Comparison of ENCODE assay signal across 21 cellular contexts in genomic region chr6:75196051-75196743, GRCh38. TPM values are rescaled to one million over a fixed set of nuclear protein-coding genes. Genes with fewer than 3 reads are reported as not detected.
DNase-seq lines count a peak whose midpoint lies in the region; ATAC-seq, FAIRE-seq and TF ChIP-seq lines count a peak whose summit lies in the region.
"Had no signal": no experiment of that assay in that cellular context is flagged by ENCODE, and none has a peak within 500 bp of the region (broad histone marks: within the 10 kb centered on the region; RNA-seq: fewer than 3 reads in every experiment).

No MANE protein-coding gene starts in this region.

- H3K9me3 Mint-ChIP-seq in activated CD8-positive, alpha-beta T cell treated with anti-CD3 and anti-CD28 coated beads for 36 hours, result no peaks in the 10 kb centered on the region
- H3K9me3 Mint-ChIP-seq: activated CD4-positive, alpha-beta memory T cell treated with anti-CD3 and anti-CD28 coated beads, Interleukin-2, amount 10 ng/mL, durations not matched to agents 7 days and 5 days; activated naive CD4-positive, alpha-beta T cell treated with anti-CD3 and anti-CD28 coated beads for 36 hours; activated T-cell treated with anti-CD3 and anti-CD28 coated beads, Interleukin-2, amount 50 U/mL, for 24 hours; CD8-positive, alpha-beta memory T cell had no signal

- H4K91ac ChIP-seq in IMR-90 (ENCODE audit: insufficient read depth, low read depth, low read length), result 0 out of 2 replicates have a peak overlapping the region, but pooled peaks have one; percentile 14

- in situ Hi-C loops in IMR-90 (cut with MboI; ENCODE audit: low sequenced_read_pairs), result no loop called here

- no peak overlapping the region for H2BK20ac ChIP-seq in IMR-90 (ENCODE audit: low read depth, low read length)

- H3K9ac ChIP-seq in IMR-90 (ENCODE audit: low read depth, low read length), result no peak overlapping the region

- no CpG with 5 or more reads among the region's 3 CpGs for WGBS in IMR-90 (ENCODE audit: extremely low coverage in 2 of 2, insufficient read length in 1 of 2), 2 experiments

- H3K23ac ChIP-seq in IMR-90 (ENCODE audit: low read depth, low read length), result no peak overlapping the region

- peaks cover 2% of the 10 kb centered on the region; the same call in 1 of the 2 replicates for H3K9me3 ChIP-seq in IMR-90 (ENCODE audit: control insufficient read depth, insufficient read depth, low read length)
- H3K9me3 ChIP-seq: ascending aorta, left lung had no signal

- H3K9me1 ChIP-seq in IMR-90 (ENCODE audit: insufficient read depth, low read length), result peaks cover 3% of the 10 kb centered on the region; the same call in 1 of the 2 replicates

- H3K4me1 ChIP-seq in IMR-90 (ENCODE audit: control insufficient read depth, insufficient read depth, low read length), result peaks cover 4% of the 10 kb centered on the region; the same call in 1 of the 2 replicates
- H3K4me1 ChIP-seq: left lung had no signal

- FAIRE-seq in bronchial epithelial cell (lab: Jason Lieb, UNC), result no peak

- H3K4me2 ChIP-seq in IMR-90 (ENCODE audit: low read depth, low read length), result peak overlapping the region; percentile 25; the same call in 1 of the 2 replicates

- BruUV-seq in IMR-90 (replicated peaks; lab: Mats Ljungman, UMichigan), result no TSS peak

- H3K36me3 Mint-ChIP-seq in activated CD8-positive, alpha-beta T cell treated with anti-CD3 and anti-CD28 coated beads for 36 hours (ENCODE audit: low read depth), result no peaks in the 10 kb centered on the region
- H3K36me3 Mint-ChIP-seq: CD8-positive, alpha-beta memory T cell had no signal

- peak; percentile 54 for ATAC-seq in IMR-90 (ENCODE audit: low read depth)
- no peak for ATAC-seq in GM19455 (IDR thresholded peaks at IDR 0.05; ENCODE audit: unreplicated experiment)
- no peak for ATAC-seq in activated CD8-positive, alpha-beta T cell treated with anti-CD3 and anti-CD28 coated beads for 36 hours
- no peak for ATAC-seq in HG03095 (IDR thresholded peaks at IDR 0.05; ENCODE audit: unreplicated experiment)
- ATAC-seq: left lung, T-helper 17 cell had no signal

- POLR2A ChIA-PET in IMR-90 (lab: Charles Lee; ENCODE audit: unreplicated experiment), result no interaction called here
- POLR2A ChIA-PET in activated CD8-positive, alpha-beta T cell treated with anti-CD3 and anti-CD28 coated beads for 36 hours (lab: Charles Lee), result no interaction called here

- H3K27me3 Mint-ChIP-seq in activated CD8-positive, alpha-beta T cell treated with anti-CD3 and anti-CD28 coated beads for 36 hours, result peaks cover 11% of the 10 kb centered on the region

- H4K5ac ChIP-seq in IMR-90 (ENCODE audit: low read depth, low read length), result no peak overlapping the region

- no peak overlapping the region for H3K56ac ChIP-seq in IMR-90 (ENCODE audit: extremely low read depth, insufficient read depth, low read length)

- H3K18ac ChIP-seq in IMR-90 (ENCODE audit: low read depth, low read length), result no peak overlapping the region

- dilution Hi-C loops in IMR-90 (cut with HindIII; ENCODE audit: low sequenced_read_pairs, unreplicated experiment), result no loop called here

- H3K27ac ChIP-seq in IMR-90 (ENCODE audit: insufficient read depth, low read length), result peak overlapping the region; percentile 17
- H3K27ac ChIP-seq: ascending aorta, coronary artery, left lung, VCaP had no signal

- H3K79me1 ChIP-seq in IMR-90 (ENCODE audit: low read depth in 1 of 2, low read length in 2 of 2), result peaks cover 7 to 27% of the 10 kb centered on the region in 2 experiments

- peaks cover 35% of the 10 kb centered on the region for H4K20me1 ChIP-seq in IMR-90 (ENCODE audit: insufficient read depth, low read length)

- no peak for TF ChIP-seq RAD21 in IMR-90 (IDR thresholded peaks at IDR 0.05; ENCODE audit: low read length)

- DNase-seq in AG10803 (ENCODE audit: low read depth), result peak; percentile 82
- peak; percentile 80 for DNase-seq in IMR-90
- peak; percentile 94 for DNase-seq in bronchial epithelial cell (ENCODE audit: low read depth)
- DNase-seq in foreskin melanocyte, result peak; percentile 38
- no peak for DNase-seq in activated CD8-positive, alpha-beta T cell treated with anti-CD3 and anti-CD28 coated beads for 36 hours
- no peak for DNase-seq in SIG-M5 (lab: John Stamatoyannopoulos, UW)
- DNase-seq: activated CD4-positive, alpha-beta memory T cell treated with anti-CD3 and anti-CD28 coated beads, Interleukin-2, amount 10 ng/mL, durations not matched to agents 7 days and 5 days; activated naive CD4-positive, alpha-beta T cell treated with anti-CD3 and anti-CD28 coated beads for 36 hours; activated T-cell treated with anti-CD3 and anti-CD28 coated beads, Interleukin-2, amount 50 U/mL, for 24 hours; CD8-positive, alpha-beta memory T cell; Kasumi-1; left lung; NCI-H1105 treated with DMSO at 0.1 percent for 48 hours; NCI-H2107; NCI-H526 treated with DMSO at 0.1 percent for 48 hours; T-helper 17 cell had no signal

- no peak overlapping the region for H2AFZ ChIP-seq in IMR-90 (replicated peaks; ENCODE audit: low read length, poor library complexity)

- no peak overlapping the region for H3K27ac Mint-ChIP-seq in activated CD8-positive, alpha-beta T cell treated with anti-CD3 and anti-CD28 coated beads for 36 hours
- H3K27ac Mint-ChIP-seq: activated CD4-positive, alpha-beta memory T cell treated with anti-CD3 and anti-CD28 coated beads, Interleukin-2, amount 10 ng/mL, durations not matched to agents 7 days and 5 days; activated naive CD4-positive, alpha-beta T cell treated with anti-CD3 and anti-CD28 coated beads for 36 hours; activated T-cell treated with anti-CD3 and anti-CD28 coated beads, Interleukin-2, amount 50 U/mL, for 24 hours; CD8-positive, alpha-beta memory T cell; T-helper 17 cell had no signal

- H2AK9ac ChIP-seq in IMR-90 (replicated peaks; ENCODE audit: low read depth, low read length, poor library complexity), result no peak overlapping the region

- TF ChIP-seq CTCF in AG10803 (conservative IDR thresholded peaks at IDR 0.05; ENCODE audit: low read length) (no peak), IMR-90 (conservative IDR thresholded peaks at IDR 0.05; ENCODE audit: low read depth, low read length) (no peak), bronchial epithelial cell (IDR thresholded peaks at IDR 0.05; ENCODE audit: insufficient read depth, low read length, severe bottlenecking) (no peak)
- no peak for TF ChIP-seq CTCF in activated CD8-positive, alpha-beta T cell treated with anti-CD3 and anti-CD28 coated beads for 36 hours (IDR thresholded peaks at IDR 0.05)

- 0 out of 3 replicates have a peak overlapping the region, but pooled peaks have one; percentile 6 for H2BK15ac ChIP-seq in IMR-90 (ENCODE audit: low read depth, low read length)

- peak overlapping the region in 1 of 2 experiments; percentile 3; a peak in 1 of 4 replicates for H4K8ac ChIP-seq in IMR-90 (ENCODE audit: low read depth in 2 of 2, low read length in 2 of 2)

- H2AK5ac ChIP-seq in IMR-90 (ENCODE audit: low read depth, low read length), result no peak overlapping the region; the same call in 1 of the 2 replicates

- no peak overlapping the region for H2BK120ac ChIP-seq in IMR-90 (ENCODE audit: low read depth, low read length)

- TF ChIP-seq POLR2A in IMR-90 (IDR thresholded peaks at IDR 0.05; ENCODE audit: low read depth, low read length), result no peak

- H3K4me1 Mint-ChIP-seq in activated CD8-positive, alpha-beta T cell treated with anti-CD3 and anti-CD28 coated beads for 36 hours (ENCODE audit: low read depth), result no peaks in the 10 kb centered on the region
- H3K4me1 Mint-ChIP-seq: activated CD4-positive, alpha-beta memory T cell treated with anti-CD3 and anti-CD28 coated beads, Interleukin-2, amount 10 ng/mL, durations not matched to agents 7 days and 5 days; CD8-positive, alpha-beta memory T cell; T-helper 17 cell had no signal

- intact Hi-C loops in IMR-90 (cut with micrococcal nuclease), result no loop called here
- intact Hi-C loops in activated CD8-positive, alpha-beta T cell treated with anti-CD3 and anti-CD28 coated beads for 36 hours (cut with micrococcal nuclease), result no loop called here

- H3K36me3 ChIP-seq in IMR-90 (ENCODE audit: control insufficient read depth, insufficient read depth, low read length) (peaks cover 15% of the 10 kb centered on the region), bronchial epithelial cell (ENCODE audit: control insufficient read depth, insufficient read depth, low read length) (no peaks in the 10 kb centered on the region)
- H3K36me3 ChIP-seq: left lung had no signal

- no peak overlapping the region for H3K14ac ChIP-seq in IMR-90 (replicated peaks; ENCODE audit: low read depth, low read length)

- no peak overlapping the region for H3K4ac ChIP-seq in IMR-90 (ENCODE audit: low read depth, low read length)

- CTCF ChIA-PET in IMR-90 (lab: Yijun Ruan, JAX), result no interaction called here
- CTCF ChIA-PET in activated CD8-positive, alpha-beta T cell treated with anti-CD3 and anti-CD28 coated beads for 36 hours (lab: Charles Lee), result no interaction called here

- peak overlapping the region; percentile 85 for H2BK5ac ChIP-seq in IMR-90 (ENCODE audit: low read depth, low read length, poor library complexity, severe bottlenecking)

- H3K27me3 ChIP-seq in IMR-90 (ENCODE audit: control insufficient read depth, insufficient read depth, low read length), result no peaks in the 10 kb centered on the region
- no peaks in the 10 kb centered on the region for H3K27me3 ChIP-seq in bronchial epithelial cell (ENCODE audit: control insufficient read depth, insufficient read depth, low read length)
- H3K27me3 ChIP-seq: ascending aorta had no signal

- no peak overlapping the region for H3K4me3 Mint-ChIP-seq in activated CD8-positive, alpha-beta T cell treated with anti-CD3 and anti-CD28 coated beads for 36 hours
- H3K4me3 Mint-ChIP-seq: activated CD4-positive, alpha-beta memory T cell treated with anti-CD3 and anti-CD28 coated beads, Interleukin-2, amount 10 ng/mL, durations not matched to agents 7 days and 5 days; activated naive CD4-positive, alpha-beta T cell treated with anti-CD3 and anti-CD28 coated beads for 36 hours; activated T-cell treated with anti-CD3 and anti-CD28 coated beads, Interleukin-2, amount 50 U/mL, for 24 hours; CD8-positive, alpha-beta memory T cell; T-helper 17 cell had no signal

- no peak overlapping the region for H3K4me3 ChIP-seq in AG10803 (ENCODE audit: low read length)
- H3K4me3 ChIP-seq in IMR-90 (ENCODE audit: insufficient read depth, low read depth, low read length), result no peak overlapping the region
- no peak overlapping the region for H3K4me3 ChIP-seq in bronchial epithelial cell (ENCODE audit: low read depth, low read length)
- H3K4me3 ChIP-seq: ascending aorta, coronary artery, left lung had no signal

RNA-seq across cellular contexts. Expression of gene COL12A1, which starts 9.7 kb away (rescaled TPM):
- total RNA-seq in IMR-90 (2012; rRNA removed) (452 and 502 TPM in 2 replicates), bronchial epithelial cell (6.4 and 11.3 TPM in 2 replicates)
- 307 and 350 TPM in 2 replicates for polyA plus RNA-seq in IMR-90 (2012; rRNA removed)
- polyA plus RNA-seq in IMR-90 (2012; cell fraction: cytosol; rRNA removed), result 147 and 190 TPM in 2 replicates
- polyA plus RNA-seq in IMR-90 (2012; cell fraction: nucleus; rRNA removed; ENCODE audit: low replicate concordance), result 157 and 467 TPM in 2 replicates
- total RNA-seq in activated CD8-positive, alpha-beta T cell treated with anti-CD3 and anti-CD28 coated beads for 36 hours, result under 1 TPM in 1 of 2 experiments, not detected in 1; 0.09 TPM
- total RNA-seq: activated CD4-positive, alpha-beta memory T cell treated with anti-CD3 and anti-CD28 coated beads, Interleukin-2, amount 10 ng/mL, durations not matched to agents 7 days and 5 days; CD8-positive, alpha-beta memory T cell had no signal
- polyA plus RNA-seq: CD8-positive, alpha-beta memory T cell had no signal

RNA-seq across cellular contexts. Expression of gene COX7A2, which starts 47.4 kb away (rescaled TPM):
- total RNA-seq in IMR-90 (2012; rRNA removed), result 85.8 and 776 TPM in 2 replicates
- polyA plus RNA-seq in IMR-90 (2012; rRNA removed), result 174 and 185 TPM in 2 replicates
- 360 and 1,161 TPM in 2 replicates for polyA plus RNA-seq in IMR-90 (2012; cell fraction: cytosol; rRNA removed)
- 39.2 and 183 TPM in 2 replicates for polyA plus RNA-seq in IMR-90 (2012; cell fraction: nucleus; rRNA removed; ENCODE audit: low replicate concordance)
- total RNA-seq in bronchial epithelial cell, result 124 and 176 TPM in 2 replicates
- total RNA-seq in activated CD8-positive, alpha-beta T cell treated with anti-CD3 and anti-CD28 coated beads for 36 hours, result 100 to 1,000 TPM; 481 to 485 TPM

Comparison
In these comparisons a context has a peak if more than half of its experiments do, and no peak if none do; other contexts are left out.
1. DNase-seq: peak in AG10803 (single experiment), IMR-90 (single experiment), bronchial epithelial cell (single experiment) and foreskin melanocyte (single experiment); none in activated CD8-positive, alpha-beta T cell treated with anti-CD3 and anti-CD28 coated beads for 36 hours (single experiment) and SIG-M5 (single experiment).
2. RNA of gene COL12A1, which starts 9.7 kb away (total RNA-seq): 452 to 502 TPM in IMR-90; 6.4 to 11.3 TPM in bronchial epithelial cell and 0.09 TPM in activated CD8-positive, alpha-beta T cell treated with anti-CD3 and anti-CD28 coated beads for 36 hours; every median in the first group is over 10 times any median in the second.